ENCODE assay signal across 22 cellular contexts in the genomic region with DNA sequence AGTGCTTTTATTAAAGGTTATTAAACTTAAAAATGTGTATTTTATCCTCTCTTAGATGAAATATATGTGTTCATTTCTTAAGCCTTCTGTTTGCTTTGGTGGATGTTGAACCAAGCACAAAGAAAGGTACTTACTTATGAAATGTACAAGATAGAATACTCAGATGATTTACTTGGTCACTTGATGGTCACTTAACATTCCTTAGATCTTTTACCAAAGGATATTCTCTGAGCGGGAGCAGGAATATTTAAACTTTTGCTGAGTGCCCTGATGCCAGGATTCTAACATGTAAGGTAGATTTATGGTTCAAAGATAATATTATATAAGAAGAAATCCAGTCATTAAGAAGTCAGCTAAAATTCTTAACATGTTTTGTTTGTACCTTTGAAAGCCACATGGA.
DNase-seq lines count a peak whose midpoint lies in the region; ATAC-seq, FAIRE-seq and TF ChIP-seq lines count a peak whose summit lies in the region.
"Had no signal": no experiment of that assay in that cellular context is flagged by ENCODE, and none has a peak within 500 bp of the region (broad histone marks: within the 10 kb centered on the region; RNA-seq: fewer than 3 reads in every experiment).

No MANE protein-coding gene starts in this region.

- no peaks in the 10 kb centered on the region; the same call in 1 of the 2 replicates for H3K9me2 ChIP-seq in GM23248 (ENCODE audit: insufficient read depth)

- H3K36me3 Mint-ChIP-seq in naive thymus-derived CD4-positive, alpha-beta T cell: peaks cover 0 to 5% (median 0%) of the 10 kb centered on the region in 5 donors

- H4K20me1 ChIP-seq in BLaER1 (no peaks in the 10 kb centered on the region), GM23248 (ENCODE audit: insufficient read depth) (no peaks in the 10 kb centered on the region), endothelial cell of umbilical vein (replicated peaks; ENCODE audit: control insufficient read depth, extremely low read depth, insufficient read depth, low read length) (no peaks in the 10 kb centered on the region)

- no peak overlapping the region for H3K27ac Mint-ChIP-seq in naive thymus-derived CD4-positive, alpha-beta T cell
- H3K27ac Mint-ChIP-seq in stimulated activated naive CD8-positive, alpha-beta T cell treated with anti-CD3 and anti-CD28 coated beads, Interleukin-15, amount 100 ng/mL, for 72 hours: no peak overlapping the region
- H3K27ac Mint-ChIP-seq: CD4-positive, alpha-beta T cell had no signal

- H3K27ac ChIP-seq in BLaER1 (peak overlapping the region; percentile 35; the same call in 1 of the 2 replicates), GM23248 (no peak overlapping the region), endothelial cell of umbilical vein (ENCODE audit: insufficient read depth, low read depth, low read length) (no peak overlapping the region), tibial artery (peak overlapping the region; percentile 23 to 61)
- H3K27ac ChIP-seq in naive thymus-derived CD4-positive, alpha-beta T cell (ENCODE audit: low read depth, low read length): no peak overlapping the region
- H3K27ac ChIP-seq: SJSA1 had no signal

- no peak for ATAC-seq in naive thymus-derived CD4-positive, alpha-beta T cell
- no peak for ATAC-seq in HG03354 (IDR thresholded peaks at IDR 0.05; ENCODE audit: poor library complexity, severe bottlenecking, unreplicated experiment)
- ATAC-seq in stimulated activated naive CD8-positive, alpha-beta T cell treated with anti-CD3 and anti-CD28 coated beads, Interleukin-15, amount 100 ng/mL, for 72 hours: no peak
- ATAC-seq: GM12878 had no signal

- H3K36me3 ChIP-seq in BLaER1 (no peaks in the 10 kb centered on the region), GM23248 (ENCODE audit: low read depth) (no peaks in the 10 kb centered on the region), endothelial cell of umbilical vein (ENCODE audit: control insufficient read depth in 2 of 2, extremely low read depth in 1 of 2, insufficient read depth in 2 of 2, low read length in 2 of 2) (no peaks in the 10 kb centered on the region), tibial artery (no peaks in the 10 kb centered on the region)
- no peaks in the 10 kb centered on the region for H3K36me3 ChIP-seq in naive thymus-derived CD4-positive, alpha-beta T cell (ENCODE audit: control insufficient read depth in 2 of 3, insufficient read depth in 3 of 3, low read length in 3 of 3)
- H3K36me3 ChIP-seq: SJSA1 had no signal

- no peak overlapping the region for H3K4me3 Mint-ChIP-seq in naive thymus-derived CD4-positive, alpha-beta T cell
- H3K4me3 Mint-ChIP-seq in stimulated activated naive CD8-positive, alpha-beta T cell treated with anti-CD3 and anti-CD28 coated beads, Interleukin-15, amount 100 ng/mL, for 72 hours: no peak overlapping the region
- H3K4me3 Mint-ChIP-seq: CD4-positive, alpha-beta T cell had no signal

- intact Hi-C loops in endothelial cell of umbilical vein (cut with micrococcal nuclease) (no loop called here), tibial artery (cut with DNase I; ENCODE audit: low total_unique reads) (no loop called here)
- intact Hi-C loops in naive thymus-derived CD4-positive, alpha-beta T cell (cut with micrococcal nuclease): no loop called here

- POLR2A ChIA-PET in endothelial cell of umbilical vein (lab: Charles Lee): no interaction called here
- POLR2A ChIA-PET in naive thymus-derived CD4-positive, alpha-beta T cell (lab: Charles Lee): no interaction called here

- H3K27me3 Mint-ChIP-seq in naive thymus-derived CD4-positive, alpha-beta T cell: peaks cover 0 to 10% (median 0%) of the 10 kb centered on the region in 5 donors
- H3K27me3 Mint-ChIP-seq in stimulated activated naive CD8-positive, alpha-beta T cell treated with anti-CD3 and anti-CD28 coated beads, Interleukin-15, amount 100 ng/mL, for 72 hours: no peaks in the 10 kb centered on the region
- H3K27me3 Mint-ChIP-seq: CD4-positive, alpha-beta T cell had no signal

- H2AFZ ChIP-seq in GM23248 (0 out of 2 replicates have a peak overlapping the region, but pooled peaks have one; percentile 9), endothelial cell of umbilical vein (ENCODE audit: low read depth, low read length) (no peak overlapping the region)

- no peak overlapping the region for H3K4me3 ChIP-seq in BLaER1
- H3K4me3 ChIP-seq in GM23248: no peak overlapping the region
- H3K4me3 ChIP-seq in endothelial cell of umbilical vein (replicated peaks in 1 of 3; ENCODE audit: insufficient read depth in 1 of 3, low read depth in 1 of 3, low read length in 3 of 3): no peak overlapping the region
- no peak overlapping the region for H3K4me3 ChIP-seq in tibial artery
- no peak overlapping the region for H3K4me3 ChIP-seq in naive thymus-derived CD4-positive, alpha-beta T cell (ENCODE audit: low read length)
- H3K4me3 ChIP-seq: GM12878, SJSA1 had no signal

- H3K9me1 ChIP-seq in endothelial cell of umbilical vein (replicated peaks; ENCODE audit: control insufficient read depth, extremely low read depth, insufficient read depth, low read length): no peaks in the 10 kb centered on the region

- TF ChIP-seq CTCF in endothelial cell of umbilical vein (IDR thresholded peaks at IDR 0.05; ENCODE audit: extremely low read depth in 1 of 2, insufficient read depth in 1 of 2, low read depth in 1 of 2, low read length in 2 of 2) (no peak), tibial artery (IDR thresholded peaks at IDR 0.05) (no peak)

- in situ Hi-C loops in GM23248 (cut with MboI): no loop called here

- WGBS in GM23248 (ENCODE audit: low coverage in 1 of 2, low lambda C conversion rate in 2 of 2, missing lambda C conversion rate in 2 of 2), 2 experiments: 29 to 43% methylated on average over 1 of the region's 1 CpG

- no peaks in the 10 kb centered on the region for H3K79me2 ChIP-seq in GM23248 (ENCODE audit: insufficient read depth)
- H3K79me2 ChIP-seq in endothelial cell of umbilical vein (ENCODE audit: control insufficient read depth, insufficient read depth, low read length): no peaks in the 10 kb centered on the region

- no peaks in the 10 kb centered on the region for H3K4me1 Mint-ChIP-seq in naive thymus-derived CD4-positive, alpha-beta T cell
- H3K4me1 Mint-ChIP-seq in stimulated activated naive CD8-positive, alpha-beta T cell treated with anti-CD3 and anti-CD28 coated beads, Interleukin-15, amount 100 ng/mL, for 72 hours: no peaks in the 10 kb centered on the region

- no peak overlapping the region for H3K9ac ChIP-seq in BLaER1
- no peak overlapping the region for H3K9ac ChIP-seq in GM23248
- H3K9ac ChIP-seq in endothelial cell of umbilical vein (replicated peaks; ENCODE audit: extremely low read depth, insufficient read depth, low read length): no peak overlapping the region

- H3F3A ChIP-seq in GM23248 (ENCODE audit: insufficient read depth): no peaks in the 10 kb centered on the region

- dilution Hi-C loops in endothelial cell of umbilical vein (cut with MboI; ENCODE audit: extremely low pct_ligation_motif_present, low sequenced_read_pairs): no loop called here

- CTCF ChIA-PET in endothelial cell of umbilical vein (lab: Charles Lee): no interaction called here
- CTCF ChIA-PET in naive thymus-derived CD4-positive, alpha-beta T cell (lab: Charles Lee): no interaction called here

- H3K4me1 ChIP-seq in BLaER1 (peaks cover 61% of the 10 kb centered on the region), GM23248 (ENCODE audit: insufficient read depth) (no peaks in the 10 kb centered on the region), endothelial cell of umbilical vein (ENCODE audit: control insufficient read depth, extremely low read depth, insufficient read depth, low read length) (peaks cover 2% of the 10 kb centered on the region), tibial artery (peaks cover 0 to 37% (median 9%) of the 10 kb centered on the region in 4 donors)
- H3K4me1 ChIP-seq in naive thymus-derived CD4-positive, alpha-beta T cell (ENCODE audit: control insufficient read depth in 2 of 2, insufficient read depth in 2 of 2, low read length in 2 of 2): no peaks in the 10 kb centered on the region

- no peak for FAIRE-seq in endothelial cell of umbilical vein (lab: Jason Lieb, UNC)
- FAIRE-seq: GM12878, H54 had no signal

- TF ChIP-seq POLR2A in endothelial cell of umbilical vein (IDR thresholded peaks at IDR 0.05; ENCODE audit: low read depth, low read length): no peak

- H3K4me2 ChIP-seq in BLaER1: peak overlapping the region; percentile 39
- no peak overlapping the region for H3K4me2 ChIP-seq in GM23248 (ENCODE audit: unreplicated experiment)
- H3K4me2 ChIP-seq in endothelial cell of umbilical vein (ENCODE audit: insufficient read depth, low read length): no peak overlapping the region

- peaks cover 5 to 17% (median 13%) of the 10 kb centered on the region in 11 donors for H3K9me3 Mint-ChIP-seq in naive thymus-derived CD4-positive, alpha-beta T cell
- H3K9me3 Mint-ChIP-seq in stimulated activated naive CD8-positive, alpha-beta T cell treated with anti-CD3 and anti-CD28 coated beads, Interleukin-15, amount 100 ng/mL, for 72 hours: peaks cover 18 to 23% of the 10 kb centered on the region in 2 donors

- H3K9me3 ChIP-seq in BLaER1 (peaks cover 29% of the 10 kb centered on the region), GM23248 (ENCODE audit: low read depth) (peaks cover 5% of the 10 kb centered on the region), endothelial cell of umbilical vein (replicated peaks; ENCODE audit: control insufficient read depth, insufficient read depth, low read length) (no peaks in the 10 kb centered on the region), tibial artery (peaks cover 0 to 6% (median 6%) of the 10 kb centered on the region in 3 donors)
- H3K9me3 ChIP-seq in naive thymus-derived CD4-positive, alpha-beta T cell (ENCODE audit: control insufficient read depth in 2 of 3, low read length in 3 of 3): peaks cover 0 to 11% (median 2%) of the 10 kb centered on the region in 3 experiments
- H3K9me3 ChIP-seq: SJSA1 had no signal

- no TSS peak for BruUV-seq in endothelial cell of umbilical vein (replicated peaks; lab: Mats Ljungman, UMichigan)

- DNase-seq in GM23248 (no peak), endothelial cell of umbilical vein (ENCODE audit: low read depth, low spot score) (peak; percentile 2), tibial artery (no peak)
- DNase-seq in naive thymus-derived CD4-positive, alpha-beta T cell: no peak
- no peak for DNase-seq in stimulated activated naive CD8-positive, alpha-beta T cell treated with anti-CD3 and anti-CD28 coated beads, Interleukin-15, amount 100 ng/mL, for 72 hours
- DNase-seq: CD4-positive, alpha-beta T cell; EL; GDM1; Kasumi-1; NCI-H1092 treated with DMSO at 0.1 percent for 48 hours; NCI-H1436; NCI-H187; NCI-H2081 treated with DMSO at 0.1 percent for 48 hours; NCI-H2171; NCI-H226; NCI-H510A; NCI-H69 had no signal

- no peaks in the 10 kb centered on the region for H3K27me3 ChIP-seq in BLaER1
- H3K27me3 ChIP-seq in GM23248 (replicated peaks; ENCODE audit: insufficient read depth): no peaks in the 10 kb centered on the region
- H3K27me3 ChIP-seq in endothelial cell of umbilical vein (ENCODE audit: control insufficient read depth in 2 of 2, insufficient read depth in 2 of 2, low read length in 2 of 2): no peaks in the 10 kb centered on the region
- no peaks in the 10 kb centered on the region for H3K27me3 ChIP-seq in tibial artery
- no peaks in the 10 kb centered on the region for H3K27me3 ChIP-seq in naive thymus-derived CD4-positive, alpha-beta T cell (ENCODE audit: control insufficient read depth in 2 of 2, insufficient read depth in 2 of 2, low read length in 2 of 2)
- H3K27me3 ChIP-seq: SJSA1 had no signal

Comparison
In these comparisons a context has a peak if more than half of its experiments do, and no peak if none do; other contexts are left out.
1. H3K27ac ChIP-seq: peak in BLaER1 (single experiment) and tibial artery (2 of 2); none in GM23248 (single experiment), endothelial cell of umbilical vein (single experiment) and naive thymus-derived CD4-positive, alpha-beta T cell (single experiment).